20 cellular contexts compared by ENCODE assay signal in genomic region chr19:7644550-7644877, GRCh38. TPM values are rescaled to one million over a fixed set of nuclear protein-coding genes. Genes with fewer than 3 reads are reported as not detected.
"Had no signal": no experiment of that assay in that cellular context is flagged by ENCODE, and none has a peak within 500 bp of the region (broad histone marks: within the 10 kb centered on the region; RNA-seq: fewer than 3 reads in every experiment).

No MANE protein-coding gene starts in this region.

- DNase-seq: KG1, MG63, NCI-H1092 treated with DMSO at 0.1 percent for 48 hours, NCI-H1436, NCI-H187, NCI-H2029, NCI-H2081 treated with DMSO at 0.1 percent for 48 hours, NCI-H2171, NCI-H226, NCI-H446, NCI-H510A, NCI-H524 treated with DMSO at 0.1 percent for 48 hours, NCI-H69, NCI-H774, SHP77 had no signal

- ATAC-seq: PC-3 had no signal

- H3K36me3 ChIP-seq: MG63 had no signal

- H3K4me3 ChIP-seq: MG63 had no signal

- H3K9me3 ChIP-seq: MG63 had no signal

RNA-seq across cellular contexts. Expression of gene PCP2, which starts 11.0 kb away (rescaled TPM):
- total RNA-seq: HT-29, PC-3, SK-MEL-5 had no signal

RNA-seq across cellular contexts. Expression of gene RETN, which starts 24.3 kb away (rescaled TPM):
- total RNA-seq: HT-29; OCI-LY7; PC-3; SK-MEL-5; T-helper 1 cell treated with Interleukin-12 subunit alpha and Interleukin-12 subunit beta and Interleukin-4 antibody, amounts not matched to agents 30 ng/mL and 1 ng/mL, for 36 hours had no signal
